ENCODE assay signal across 23 cellular contexts in the genomic region with DNA sequence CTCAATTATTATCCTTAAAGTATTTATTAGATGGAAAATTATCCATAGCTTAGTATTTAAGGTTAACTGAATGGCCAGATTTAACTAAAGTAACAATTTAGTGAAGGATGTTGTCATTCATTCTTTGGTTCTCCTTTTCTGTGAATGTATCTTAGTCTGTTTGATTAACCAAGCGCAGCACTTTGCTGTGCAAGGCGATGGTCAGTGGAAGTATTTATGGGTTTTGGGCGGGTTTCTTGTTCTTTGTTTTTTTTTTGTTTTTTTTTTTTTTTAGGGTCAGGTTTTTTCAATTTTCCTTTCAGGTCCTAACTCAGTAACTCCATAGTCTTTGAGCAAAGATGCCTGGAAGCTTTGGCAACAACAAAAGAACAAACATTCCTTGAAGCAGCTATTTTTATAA.
DNase-seq lines count a peak whose midpoint lies in the region; ATAC-seq and TF ChIP-seq lines count a peak whose summit lies in the region.
"Had no signal": no experiment of that assay in that cellular context is flagged by ENCODE, and none has a peak within 500 bp of the region (broad histone marks: within the 10 kb centered on the region; RNA-seq: fewer than 3 reads in every experiment).

No MANE protein-coding gene starts in this region.

- H3K4me2 ChIP-seq in H9 (ENCODE audit: insufficient read depth, insufficient read length, low read length) (no peak overlapping the region), OCI-LY7 (ENCODE audit: low read length) (no peak overlapping the region)

- H3K27me3 ChIP-seq in H9 (ENCODE audit: insufficient read depth, low read length) = no peaks in the 10 kb centered on the region
- H3K27me3 ChIP-seq: BE2C had no signal

- no peak overlapping the region for H2BK12ac ChIP-seq in H9 (ENCODE audit: insufficient read length, low read depth, low read length)

- TF ChIP-seq CTCF in H9 (conservative IDR thresholded peaks at IDR 0.05) (no peak), OCI-LY7 (conservative IDR thresholded peaks at IDR 0.05; ENCODE audit: low read length) (no peak), nephron progenitor cell (IDR thresholded peaks at IDR 0.05) (no peak)

- H4K20me1 ChIP-seq in H9 (ENCODE audit: control insufficient read depth, insufficient read depth, insufficient read length) = no peaks in the 10 kb centered on the region
- H4K20me1 ChIP-seq in OCI-LY7 (ENCODE audit: insufficient read depth, low read length) = no peaks in the 10 kb centered on the region

- H3K36me3 Mint-ChIP-seq in H9 (ENCODE audit: insufficient read depth in 1 of 3, low read depth in 3 of 3) = peaks cover 0 to 1% (median 0%) of the 10 kb centered on the region in 3 experiments; a peak in 1 of 7 replicates
- H3K36me3 Mint-ChIP-seq in nephron progenitor cell (ENCODE audit: low read depth) = no peaks in the 10 kb centered on the region
- no peaks in the 10 kb centered on the region for H3K36me3 Mint-ChIP-seq in activated CD4-positive, alpha-beta T cell treated with anti-CD3 and anti-CD28 coated beads for 36 hours (ENCODE audit: low read depth)
- H3K36me3 Mint-ChIP-seq: CD4-positive, alpha-beta memory T cell had no signal

- H3T11ph ChIP-seq in H9 (ENCODE audit: low read length) = no peak overlapping the region

- H3K4me1 ChIP-seq in H9 (ENCODE audit: insufficient read depth, low read length) (peaks cover 4% of the 10 kb centered on the region; the same call in 1 of the 2 replicates), OCI-LY7 (ENCODE audit: insufficient read depth, low read length, poor library complexity, severe bottlenecking) (no peaks in the 10 kb centered on the region)

- H2AFZ ChIP-seq in H9 (ENCODE audit: low read length) (no peak overlapping the region), OCI-LY7 (ENCODE audit: low read length) (no peak overlapping the region)

- H3K4ac ChIP-seq in H9 (ENCODE audit: low read depth, low read length) = no peak overlapping the region

- no peak overlapping the region for H4K91ac ChIP-seq in H9 (ENCODE audit: insufficient read length, low read depth, low read length)

- no peaks in the 10 kb centered on the region for H3K23me2 ChIP-seq in H9 (ENCODE audit: insufficient read length, low read depth, low read length, poor library complexity, severe bottlenecking)

- H3K23ac ChIP-seq in H9 (ENCODE audit: insufficient read length, low read depth, low read length) = no peak overlapping the region

- H3K79me1 ChIP-seq in H9 (ENCODE audit: insufficient read depth, low read depth, low read length, poor library complexity, severe bottlenecking) = peaks cover 5% of the 10 kb centered on the region

- H3K4me3 ChIP-seq in OCI-LY7 (ENCODE audit: low read depth, low read length, poor library complexity, severe bottlenecking) = no peak overlapping the region

- H4K5ac ChIP-seq in H9 (ENCODE audit: insufficient read length, low read depth, low read length) = no peak overlapping the region

- no peak overlapping the region for H3K4me3 Mint-ChIP-seq in H9
- H3K4me3 Mint-ChIP-seq in nephron progenitor cell = peak overlapping the region; percentile 46
- no peak overlapping the region for H3K4me3 Mint-ChIP-seq in activated CD4-positive, alpha-beta T cell treated with anti-CD3 and anti-CD28 coated beads for 36 hours
- H3K4me3 Mint-ChIP-seq: CD4-positive, alpha-beta memory T cell had no signal

- no peaks in the 10 kb centered on the region for H3K36me3 ChIP-seq in OCI-LY7 (ENCODE audit: insufficient read depth, low read length)
- H3K36me3 ChIP-seq: BE2C had no signal

- DNase-seq in Caki2 (ENCODE audit: low read depth) (peak; percentile 66), H9 (no peak), OCI-LY7 (ENCODE audit: low spot score) (peak; percentile 10), nephron progenitor cell (peak; percentile 22), GM19240 (ENCODE audit: insufficient read length, low spot score) (no peak), NCI-H1436 treated with DMSO at 0.1 percent for 48 hours (lab: John Stamatoyannopoulos, UW) (no peak), posterior cingulate gyrus (no peak)
- no peak for DNase-seq in activated CD4-positive, alpha-beta T cell treated with anti-CD3 and anti-CD28 coated beads for 36 hours
- DNase-seq: BE2C; Calu3; CD4-positive, alpha-beta memory T cell; EL; IMR-90; NCI-H1048; NCI-H146; NCI-H2029 treated with DMSO at 0.1 percent for 48 hours; NCI-H2171; NCI-H446; NCI-H748 treated with DMSO at 0.1 percent for 48 hours; NK-92 treated with Interleukin-12 subunit alpha and Interleukin-12 subunit beta, amount 100 ng/mL, for 24 hours; SW 1271 had no signal

- CTCF ChIA-PET in OCI-LY7 (lab: Charles Lee; ENCODE audit: unreplicated experiment) = no interaction called here
- CTCF ChIA-PET in activated CD4-positive, alpha-beta T cell treated with anti-CD3 and anti-CD28 coated beads for 36 hours (lab: Charles Lee) = interaction anchor here (0.9 kb wide), 1 partner anchor 70 kb away, joined by 3 read pairs; no protein-coding TSS in a partner anchor

- intact Hi-C loops in OCI-LY7 (cut with micrococcal nuclease; ENCODE audit: unreplicated experiment) = no loop called here
- intact Hi-C loops in activated CD4-positive, alpha-beta T cell treated with anti-CD3 and anti-CD28 coated beads for 36 hours (cut with DNase I, micrococcal nuclease) = no loop called here
- intact Hi-C loops in posterior cingulate gyrus (cut with DNase I) = no loop called here

- in situ Hi-C loops in Caki2 (cut with HindIII; ENCODE audit: low pct_unique_long_range_greater_than_20kb, low sequenced_read_pairs) = no loop called here

- H2BK15ac ChIP-seq in H9 (ENCODE audit: low read depth, low read length) = no peak overlapping the region

- H3K4me1 Mint-ChIP-seq in H9 = peaks cover 65 to 75% of the 10 kb centered on the region in 2 experiments
- peaks cover 96% of the 10 kb centered on the region for H3K4me1 Mint-ChIP-seq in nephron progenitor cell
- peaks cover 12% of the 10 kb centered on the region for H3K4me1 Mint-ChIP-seq in activated CD4-positive, alpha-beta T cell treated with anti-CD3 and anti-CD28 coated beads for 36 hours
- H3K4me1 Mint-ChIP-seq: CD4-positive, alpha-beta memory T cell had no signal

- H3K27ac Mint-ChIP-seq in H9 = peak overlapping the region in 2 of 3 experiments; percentile 38 to 95; a peak in 4 of 7 replicates
- peak overlapping the region; percentile 55 for H3K27ac Mint-ChIP-seq in nephron progenitor cell
- no peak overlapping the region for H3K27ac Mint-ChIP-seq in activated CD4-positive, alpha-beta T cell treated with anti-CD3 and anti-CD28 coated beads for 36 hours
- H3K27ac Mint-ChIP-seq: CD4-positive, alpha-beta memory T cell had no signal

- H3K27ac ChIP-seq in H9 (ENCODE audit: insufficient read length, low read depth, low read length) = no peak overlapping the region
- H3K27ac ChIP-seq in OCI-LY7 (ENCODE audit: low read depth, low read length, poor library complexity, severe bottlenecking) = no peak overlapping the region

- no peaks in the 10 kb centered on the region for H3K27me3 Mint-ChIP-seq in H9 (ENCODE audit: low read depth)
- no peaks in the 10 kb centered on the region for H3K27me3 Mint-ChIP-seq in nephron progenitor cell (ENCODE audit: low read depth, poor library complexity)
- peaks cover 6% of the 10 kb centered on the region for H3K27me3 Mint-ChIP-seq in activated CD4-positive, alpha-beta T cell treated with anti-CD3 and anti-CD28 coated beads for 36 hours
- H3K27me3 Mint-ChIP-seq: CD4-positive, alpha-beta memory T cell had no signal

- BruUV-seq in OCI-LY7 (replicated peaks; lab: Mats Ljungman, UMichigan) = no TSS peak

- H3K79me2 ChIP-seq in H9 (ENCODE audit: insufficient read depth, low read length) = peaks cover 12% of the 10 kb centered on the region; the same call in 1 of the 2 replicates
- H3K79me2 ChIP-seq in OCI-LY7 (ENCODE audit: insufficient read depth, low read depth, low read length) = no peaks in the 10 kb centered on the region

- no peaks in the 10 kb centered on the region for H3K9me2 ChIP-seq in OCI-LY7 (ENCODE audit: insufficient read depth, low read length)

- POLR2A ChIA-PET in OCI-LY7 (lab: Charles Lee) = interaction anchor here (0.5 to 0.7 kb wide), 5 partner anchors 20 to 189 kb away, joined by 3 to 5 read pairs (median 4); no protein-coding TSS in a partner anchor
- POLR2A ChIA-PET in activated CD4-positive, alpha-beta T cell treated with anti-CD3 and anti-CD28 coated beads for 36 hours (lab: Charles Lee) = no interaction called here

- H2AK5ac ChIP-seq in H9 (ENCODE audit: insufficient read length, low read length) = no peak overlapping the region

- no peak overlapping the region for H4K8ac ChIP-seq in H9 (replicated peaks; ENCODE audit: insufficient read length, low read depth, low read length)

- H3K9me3 Mint-ChIP-seq in H9 = no peaks in the 10 kb centered on the region; a peak in 1 of 5 replicates
- H3K9me3 Mint-ChIP-seq in nephron progenitor cell = no peaks in the 10 kb centered on the region
- H3K9me3 Mint-ChIP-seq in activated CD4-positive, alpha-beta T cell treated with anti-CD3 and anti-CD28 coated beads for 36 hours (ENCODE audit: low read depth) = no peaks in the 10 kb centered on the region

- no peak overlapping the region for H3K9ac ChIP-seq in H9 (ENCODE audit: extremely low read depth, insufficient read length, low read length)

- no peak overlapping the region for H3K56ac ChIP-seq in H9 (ENCODE audit: insufficient read length, low read depth, low read length)

- no peak overlapping the region for H3K18ac ChIP-seq in H9 (ENCODE audit: insufficient read length, low read depth, low read length)

- no peak for ATAC-seq in activated CD4-positive, alpha-beta T cell treated with anti-CD3 and anti-CD28 coated beads for 36 hours
- ATAC-seq: HCT116, Right ventricle myocardium inferior had no signal

- WGBS in H9 (ENCODE audit: extremely low coverage, insufficient read length, low lambda C conversion rate) = no CpG with 5 or more reads among the region's 3 CpGs

- H2BK120ac ChIP-seq in H9 (ENCODE audit: low read depth, low read length, poor library complexity, severe bottlenecking) = no peak overlapping the region

- no peak overlapping the region for H2BK20ac ChIP-seq in H9 (ENCODE audit: low read depth, low read length, poor library complexity, severe bottlenecking)

- H3K9me3 ChIP-seq in H9 (ENCODE audit: control insufficient read depth, low read depth, low read length) (no peaks in the 10 kb centered on the region), OCI-LY7 (ENCODE audit: low read length) (no peaks in the 10 kb centered on the region)
- H3K9me3 ChIP-seq: BE2C had no signal

- no peak overlapping the region for H3K14ac ChIP-seq in H9 (ENCODE audit: insufficient read depth, low read length)

- no peak overlapping the region for H2BK5ac ChIP-seq in H9 (ENCODE audit: insufficient read length, low read length)

Comparison
In these comparisons a context has a peak if more than half of its experiments do, and no peak if none do; other contexts are left out.
1. DNase-seq: peak in Caki2 (single experiment), OCI-LY7 (single experiment) and nephron progenitor cell (single experiment); none in H9 (single experiment), GM19240 (single experiment), activated CD4-positive, alpha-beta T cell treated with anti-CD3 and anti-CD28 coated beads for 36 hours (single experiment), NCI-H1436 treated with DMSO at 0.1 percent for 48 hours (single experiment) and posterior cingulate gyrus (0 of 10).